ENCODE assay signal across 1 cellular context in genomic region chr19:12779162-12779993, GRCh38.
TF ChIP-seq lines count a peak whose summit lies in the region.

No MANE protein-coding gene starts in this region.

TF ChIP-seq in HEK293, 187 proteins besides CTCF, POLR2A, EP300 and RAD21 (continued from another document):
- TF ChIP-seq, protein P1, sequence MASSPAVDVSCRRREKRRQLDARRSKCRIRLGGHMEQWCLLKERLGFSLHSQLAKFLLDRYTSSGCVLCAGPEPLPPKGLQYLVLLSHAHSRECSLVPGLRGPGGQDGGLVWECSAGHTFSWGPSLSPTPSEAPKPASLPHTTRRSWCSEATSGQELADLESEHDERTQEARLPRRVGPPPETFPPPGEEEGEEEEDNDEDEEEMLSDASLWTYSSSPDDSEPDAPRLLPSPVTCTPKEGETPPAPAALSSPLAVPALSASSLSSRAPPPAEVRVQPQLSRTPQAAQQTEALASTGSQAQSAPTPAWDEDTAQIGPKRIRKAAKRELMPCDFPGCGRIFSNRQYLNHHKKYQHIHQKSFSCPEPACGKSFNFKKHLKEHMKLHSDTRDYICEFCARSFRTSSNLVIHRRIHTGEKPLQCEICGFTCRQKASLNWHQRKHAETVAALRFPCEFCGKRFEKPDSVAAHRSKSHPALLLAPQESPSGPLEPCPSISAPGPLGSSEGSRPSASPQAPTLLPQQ (tag by site-specific recombination; IDR thresholded peaks at IDR 0.05): peak; percentile 29; the same call in 1 of the 2 replicates
- peak; percentile 82 for TF ChIP-seq SCRT2 (tag by site-specific recombination; IDR thresholded peaks at IDR 0.05)
- peak; percentile 61 for TF ChIP-seq ZNF600 (tag by site-specific recombination; IDR thresholded peaks at IDR 0.05)
- TF ChIP-seq, protein P2, sequence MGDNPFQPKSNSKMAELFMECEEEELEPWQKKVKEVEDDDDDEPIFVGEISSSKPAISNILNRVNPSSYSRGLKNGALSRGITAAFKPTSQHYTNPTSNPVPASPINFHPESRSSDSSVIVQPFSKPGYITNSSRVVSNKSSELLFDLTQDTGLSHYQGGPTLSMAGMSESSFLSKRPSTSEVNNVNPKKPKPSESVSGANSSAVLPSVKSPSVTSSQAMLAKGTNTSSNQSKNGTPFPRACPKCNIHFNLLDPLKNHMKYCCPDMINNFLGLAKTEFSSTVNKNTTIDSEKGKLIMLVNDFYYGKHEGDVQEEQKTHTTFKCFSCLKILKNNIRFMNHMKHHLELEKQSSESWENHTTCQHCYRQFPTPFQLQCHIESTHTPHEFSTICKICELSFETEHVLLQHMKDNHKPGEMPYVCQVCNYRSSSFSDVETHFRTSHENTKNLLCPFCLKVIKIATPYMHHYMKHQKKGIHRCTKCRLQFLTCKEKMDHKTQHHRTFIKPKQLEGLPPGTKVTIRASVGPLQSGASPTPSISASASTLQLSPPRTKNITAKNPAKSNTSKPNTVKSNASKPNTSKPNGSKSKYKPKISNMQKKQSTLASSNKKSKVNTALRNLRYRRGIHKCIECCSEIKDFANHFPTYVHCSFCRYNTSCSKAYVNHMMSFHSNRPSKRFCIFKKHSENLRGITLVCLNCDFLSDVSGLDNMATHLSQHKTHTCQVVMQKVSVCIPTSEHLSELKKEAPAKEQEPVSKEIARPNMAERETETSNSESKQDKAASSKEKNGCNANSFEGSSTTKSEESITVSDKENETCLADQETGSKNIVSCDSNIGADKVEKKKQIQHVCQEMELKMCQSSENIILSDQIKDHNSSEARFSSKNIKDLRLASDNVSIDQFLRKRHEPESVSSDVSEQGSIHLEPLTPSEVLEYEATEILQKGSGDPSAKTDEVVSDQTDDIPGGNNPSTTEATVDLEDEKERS (tag by site-specific recombination; IDR thresholded peaks at IDR 0.05): no peak
